Comparison of ENCODE assay signal across 11 cellular contexts in the genomic region with DNA sequence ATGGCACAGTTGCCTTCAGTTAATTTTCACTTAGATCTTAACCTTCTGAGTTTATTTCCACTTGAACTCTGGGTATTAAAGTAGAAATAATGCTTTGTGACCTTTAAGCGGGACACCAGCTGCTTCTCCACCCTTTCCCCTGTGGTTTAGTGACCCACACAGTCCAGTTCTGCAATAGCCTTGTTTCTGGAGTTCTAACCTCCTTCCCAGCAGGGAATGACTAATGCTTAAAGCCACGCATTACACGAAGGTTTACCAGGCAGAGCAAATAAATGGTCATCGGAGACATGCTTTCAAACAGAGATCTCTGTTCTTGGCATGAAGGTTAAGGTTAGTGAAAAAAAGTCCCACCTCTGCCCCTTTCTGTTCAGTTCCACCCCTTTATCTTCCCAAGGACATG. TPM values are rescaled to one million over a fixed set of nuclear protein-coding genes. Genes with fewer than 3 reads are reported as not detected.
DNase-seq lines count a peak whose midpoint lies in the region; ATAC-seq and TF ChIP-seq lines count a peak whose summit lies in the region.
"Had no signal": no experiment of that assay in that cellular context is flagged by ENCODE, and none has a peak within 500 bp of the region (broad histone marks: within the 10 kb centered on the region; RNA-seq: fewer than 3 reads in every experiment).

No MANE protein-coding gene starts in this region.

- intact Hi-C loops in colonic mucosa (cut with DNase I) (no loop called here), left lung (cut with DNase I) (no loop called here), Calu3 (cut with micrococcal nuclease; ENCODE audit: unreplicated experiment) (no loop called here)

- H2AK5ac ChIP-seq in mesendoderm (ENCODE audit: low read length) = no peak overlapping the region

- H3K9me3 Mint-ChIP-seq in Calu3 (ENCODE audit: low read depth, unreplicated experiment) = no peaks in the 10 kb centered on the region

- 60% methylated on average over 4 of the region's 4 CpGs for WGBS in suprapubic skin
- no CpG with 5 or more reads among the region's 4 CpGs for WGBS in mesendoderm (ENCODE audit: extremely low coverage, insufficient coverage, low lambda C conversion rate)

- H2BK120ac ChIP-seq in mesendoderm (ENCODE audit: low read depth, low read length) = no peak overlapping the region

- H4K5ac ChIP-seq in mesendoderm (ENCODE audit: low read length) = no peak overlapping the region

- no peak overlapping the region for H3K4me3 ChIP-seq in colonic mucosa
- no peak overlapping the region for H3K4me3 ChIP-seq in left lung
- no peak overlapping the region for H3K4me3 ChIP-seq in suprapubic skin
- no peak overlapping the region for H3K4me3 ChIP-seq in mesendoderm (ENCODE audit: low read length)

- no peak for TF ChIP-seq EP300 in suprapubic skin (IDR thresholded peaks at IDR 0.05)

- H3K79me1 ChIP-seq in mesendoderm (ENCODE audit: low read length) = no peaks in the 10 kb centered on the region

- no peaks in the 10 kb centered on the region for H3K36me3 Mint-ChIP-seq in Calu3 (ENCODE audit: insufficient read depth, unreplicated experiment)

- H3K9me3 ChIP-seq in colonic mucosa (no peaks in the 10 kb centered on the region), left lung (peaks cover 0 to 13% of the 10 kb centered on the region in 2 donors), suprapubic skin (no peaks in the 10 kb centered on the region)

- no peak overlapping the region for H4K8ac ChIP-seq in mesendoderm (ENCODE audit: low read depth, low read length)

- no peak overlapping the region for H3K56ac ChIP-seq in mesendoderm (ENCODE audit: low read length)

- H3K18ac ChIP-seq in mesendoderm (ENCODE audit: low read length) = no peak overlapping the region

- no peak overlapping the region for H3K27ac Mint-ChIP-seq in Calu3 (ENCODE audit: unreplicated experiment)

- no peak overlapping the region for H3K9ac ChIP-seq in colonic mucosa (ENCODE audit: low read depth in 2 of 2, low read length in 2 of 2)
- no peak overlapping the region for H3K9ac ChIP-seq in mesendoderm (ENCODE audit: low read length)

- no peak overlapping the region for H2BK5ac ChIP-seq in mesendoderm (ENCODE audit: low read length)

- no peak overlapping the region for H3K4ac ChIP-seq in mesendoderm (ENCODE audit: low read depth, low read length)

- no peak overlapping the region for H3K4me2 ChIP-seq in mesendoderm (ENCODE audit: low read length)

- no TSS peak for BruUV-seq in Calu3 (replicated peaks; lab: Mats Ljungman, UMichigan)

- H3K27ac ChIP-seq in colonic mucosa = peak overlapping the region; percentile 23
- peak overlapping the region; percentile 51 to 69 for H3K27ac ChIP-seq in left lung
- H3K27ac ChIP-seq in suprapubic skin = peak overlapping the region; percentile 86
- no peak overlapping the region for H3K27ac ChIP-seq in mesendoderm (ENCODE audit: low read depth, low read length)

- CTCF ChIA-PET in Calu3 (lab: Charles Lee) = no interaction called here

- H3K23ac ChIP-seq in mesendoderm (ENCODE audit: low read length) = no peak overlapping the region

- no peaks in the 10 kb centered on the region for H3K27me3 ChIP-seq in colonic mucosa
- H3K27me3 ChIP-seq in left lung = no peaks in the 10 kb centered on the region
- no peaks in the 10 kb centered on the region for H3K27me3 ChIP-seq in suprapubic skin
- no peaks in the 10 kb centered on the region for H3K27me3 ChIP-seq in mesendoderm (ENCODE audit: insufficient read depth, low read length, poor library complexity)

- DNase-seq in HT-29 (ENCODE audit: low spot score) = peak; percentile 73
- no peak for DNase-seq in colonic mucosa
- DNase-seq in left lung = no peak
- no peak for DNase-seq in suprapubic skin (ENCODE audit: low spot score in 2 of 2)
- no peak for DNase-seq in mesendoderm
- no peak for DNase-seq in Calu3
- DNase-seq: activated CD4-positive, alpha-beta T cell treated with anti-CD3 and anti-CD28 coated beads for 48 hours; GDM1; OCI-M1 had no signal

- no peaks in the 10 kb centered on the region for H3K4me1 ChIP-seq in colonic mucosa
- peaks cover 0 to 5% of the 10 kb centered on the region in 2 donors for H3K4me1 ChIP-seq in left lung
- peaks cover 27% of the 10 kb centered on the region for H3K4me1 ChIP-seq in suprapubic skin
- H3K4me1 ChIP-seq in mesendoderm (ENCODE audit: control insufficient read depth, low read depth, low read length) = peaks cover 2% of the 10 kb centered on the region

- ATAC-seq in left lung (peak; percentile 83), HG03045 (IDR thresholded peaks at IDR 0.05; ENCODE audit: unreplicated experiment) (no peak)
- no peak for ATAC-seq in activated CD4-positive, CD25-positive, alpha-beta regulatory T cell treated with anti-CD3 and anti-CD28 coated beads, Interleukin-2, amount 50 U/mL, for 24 hours

- H2BK15ac ChIP-seq in mesendoderm (replicated peaks; ENCODE audit: low read depth) = no peak overlapping the region

- TF ChIP-seq CTCF in colonic mucosa (IDR thresholded peaks at IDR 0.05) (no peak), left lung (IDR thresholded peaks at IDR 0.05) (no peak), suprapubic skin (IDR thresholded peaks at IDR 0.05) (no peak), Calu3 (IDR thresholded peaks at IDR 0.05; ENCODE audit: unreplicated experiment) (no peak)

- H3K79me2 ChIP-seq in mesendoderm (ENCODE audit: control insufficient read depth, insufficient read depth, low read length) = no peaks in the 10 kb centered on the region

- H3K36me3 ChIP-seq in colonic mucosa = no peaks in the 10 kb centered on the region
- H3K36me3 ChIP-seq in left lung = no peaks in the 10 kb centered on the region
- H3K36me3 ChIP-seq in suprapubic skin = no peaks in the 10 kb centered on the region
- no peaks in the 10 kb centered on the region for H3K36me3 ChIP-seq in mesendoderm (ENCODE audit: control insufficient read depth, insufficient read depth, low read length)

- H3K4me3 Mint-ChIP-seq in Calu3 (ENCODE audit: low read depth, unreplicated experiment) = no peak overlapping the region

- H3K27me3 Mint-ChIP-seq in Calu3 (ENCODE audit: unreplicated experiment) = no peaks in the 10 kb centered on the region

- H3K4me1 Mint-ChIP-seq in Calu3 (ENCODE audit: low read depth, unreplicated experiment) = peaks cover 7% of the 10 kb centered on the region

- no peak for TF ChIP-seq POLR2A in suprapubic skin (IDR thresholded peaks at IDR 0.05)

RNA-seq across cellular contexts. Expression of gene MEDAG, which starts 25.3 kb away (rescaled TPM):
- not detected in 2 replicates for total RNA-seq in HT-29 (2014; rRNA removed; shearing (Covaris generic))
- total RNA-seq in colonic mucosa (1 to 10 TPM in 1 of 2 donors, under 1 TPM in 1; 0.62 to 2.6 TPM), left lung (10 to 100 TPM; 10.6 to 16.5 TPM), suprapubic skin (10 to 100 TPM; 10.3 to 15.9 (median 14.8) TPM), Calu3 (2022) (1.6 and 2.3 TPM in 2 replicates)
- polyA plus RNA-seq in mesendoderm (2013, experiment 1 of 2) = 0.27 TPM
- polyA plus RNA-seq in mesendoderm (2013, experiment 2 of 2) = 0.41 TPM

RNA-seq across cellular contexts. Expression of gene TEX26, which starts 51.7 kb away (rescaled TPM):
- not detected in 2 replicates for total RNA-seq in HT-29 (2014; rRNA removed; shearing (Covaris generic))
- total RNA-seq in colonic mucosa (not detected), left lung (under 1 TPM in 1 of 2 donors, not detected in 1; 0.47 TPM), suprapubic skin (not detected), Calu3 (2022) (not detected in 2 replicates)
- 0.03 TPM for polyA plus RNA-seq in mesendoderm (2013, experiment 1 of 2)
- not detected for polyA plus RNA-seq in mesendoderm (2013, experiment 2 of 2)
